In the genomic region with DNA sequence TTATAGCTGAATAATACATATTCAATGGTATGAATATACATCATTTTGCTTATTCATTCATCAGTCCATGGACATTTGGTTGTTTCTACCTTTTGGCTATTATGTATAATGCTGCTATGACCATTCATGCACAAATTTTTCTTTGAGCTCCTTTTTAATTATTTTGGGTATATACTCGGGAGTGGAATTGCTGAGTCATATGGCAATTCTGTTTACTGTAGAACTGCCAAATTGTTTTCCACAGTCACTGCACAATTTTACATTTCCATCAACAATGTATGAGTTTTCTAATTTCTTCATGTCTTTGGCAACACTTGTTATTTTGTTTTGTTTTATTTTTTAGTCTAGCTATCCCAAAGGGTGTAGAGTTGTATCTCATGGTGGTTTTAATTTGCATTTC, we compare ENCODE assay signal across 19 cellular contexts.
"Had no signal": no experiment of that assay in that cellular context is flagged by ENCODE, and none has a peak within 500 bp of the region (broad histone marks: within the 10 kb centered on the region; RNA-seq: fewer than 3 reads in every experiment).

No MANE protein-coding gene starts in this region.

- H3K9me3 ChIP-seq: right atrium auricular region, stomach, testis had no signal

- H3K27ac ChIP-seq: breast epithelium, coronary artery, right atrium auricular region, skin epidermis, stomach, testis had no signal

- H3K36me3 ChIP-seq: breast epithelium, right atrium auricular region, stomach had no signal

- H3K4me1 ChIP-seq: breast epithelium, right atrium auricular region, stomach, testis had no signal

- ATAC-seq: left ventricle myocardium superior; stimulated activated effector memory CD8-positive, alpha-beta T cell treated with anti-CD3 and anti-CD28 coated beads, Interleukin-12 subunit alpha, Interleukin-12 subunit beta, amount 100 ng/mL, for 72 hours; WTC11 had no signal

- FAIRE-seq: endometrium had no signal

- H3K27me3 ChIP-seq: breast epithelium, right atrium auricular region, stomach, testis had no signal

- DNase-seq: activated CD4-positive, alpha-beta memory T cell treated with anti-CD3 and anti-CD28 coated beads for 36 hours; activated CD4-positive, alpha-beta T cell treated with anti-CD3 and anti-CD28 coated beads for 4 hours; activated naive CD4-positive, alpha-beta T cell treated with Interleukin-2 at 50 U/mL for 16 hours; activated naive CD8-positive, alpha-beta T cell treated with anti-CD3 and anti-CD28 coated beads, Interleukin-2, amount 10 ng/mL, durations not matched to agents 7 days and 5 days; anterior cingulate cortex; immature natural killer cell; left ventricle myocardium superior; naive B cell; stimulated activated CD4-positive, alpha-beta T cell treated with anti-CD3 and anti-CD28 coated beads, Interleukin-4, amount 100 ng/mL, for 1 hour; stomach; T-helper 2 cell; testis had no signal

- H3K4me3 ChIP-seq: breast epithelium, coronary artery, right atrium auricular region, skin epidermis, stomach, testis had no signal
